Comparison of ENCODE assay signal across 28 cellular contexts in genomic region chr4:113312529-113312928, GRCh38.
"Had no signal": no experiment of that assay in that cellular context is flagged by ENCODE, and none has a peak within 500 bp of the region (broad histone marks: within the 10 kb centered on the region; RNA-seq: fewer than 3 reads in every experiment).

No MANE protein-coding gene starts in this region.

- H3K27ac Mint-ChIP-seq: memory B cell; naive thymus-derived CD4-positive, alpha-beta T cell; natural killer cell treated with Interleukin-12 subunit alpha and Interleukin-12 subunit beta and Interleukin-15 and Interleukin-18, amount 100 ng/mL, for 72 hours; stimulated activated naive B cell treated with anti-CD40 and anti-IgM and Interleukin-4, amounts not matched to agents 10 μg/mL and 1 μg/mL and 100 μg/mL, for 72 hours had no signal

- H3K36me3 Mint-ChIP-seq: memory B cell; naive thymus-derived CD4-positive, alpha-beta T cell; natural killer cell treated with Interleukin-12 subunit alpha and Interleukin-12 subunit beta and Interleukin-15 and Interleukin-18, amount 100 ng/mL, for 72 hours; stimulated activated naive B cell treated with anti-CD40 and anti-IgM and Interleukin-4, amounts not matched to agents 10 μg/mL and 1 μg/mL and 100 μg/mL, for 72 hours had no signal

- H3K4me1 ChIP-seq: pancreas, prostate gland, stomach, testis, thyroid gland, transverse colon, upper lobe of left lung had no signal

- H3K9me3 Mint-ChIP-seq: memory B cell; natural killer cell treated with Interleukin-12 subunit alpha and Interleukin-12 subunit beta and Interleukin-15 and Interleukin-18, amount 100 ng/mL, for 72 hours; neural crest cell; stimulated activated naive B cell treated with anti-CD40 and anti-IgM and Interleukin-4, amounts not matched to agents 10 μg/mL and 1 μg/mL and 100 μg/mL, for 72 hours had no signal

- FAIRE-seq: pancreas had no signal

- H3K27ac ChIP-seq: left ventricle myocardium inferior, pancreas, prostate gland, skin epidermis, stomach, testis, thyroid gland, transverse colon, upper lobe of left lung had no signal

- H3K27me3 ChIP-seq: pancreas, stomach, testis, thyroid gland, transverse colon, upper lobe of left lung had no signal

- ATAC-seq: mucosa of descending colon; naive thymus-derived CD4-positive, alpha-beta T cell; natural killer cell treated with Interleukin-12 subunit alpha and Interleukin-12 subunit beta and Interleukin-15 and Interleukin-18, amount 100 ng/mL, for 72 hours; pancreas; right cardiac atrium; sciatic nerve; stimulated activated naive B cell treated with anti-CD40 and anti-IgM and Interleukin-4, amounts not matched to agents 10 μg/mL and 1 μg/mL and 100 μg/mL, for 72 hours; stimulated activated naive CD8-positive, alpha-beta T cell treated with anti-CD3 and anti-CD28 coated beads, Interleukin-15, Interleukin-2, amounts not matched to agents 100 U/mL and 50 U/mL, for 24 hours had no signal

- H3K9me3 ChIP-seq: left ventricle myocardium inferior, mucosa of descending colon, pancreas, prostate gland, stomach, testis, thyroid gland, transverse colon, upper lobe of left lung had no signal

- H3K4me3 ChIP-seq: left ventricle myocardium inferior, mucosa of descending colon, pancreas, prostate gland, skin epidermis, stomach, testis, thyroid gland, transverse colon, upper lobe of left lung had no signal

- H3K36me3 ChIP-seq: pancreas, prostate gland, stomach, transverse colon, upper lobe of left lung had no signal

- H3K4me3 Mint-ChIP-seq: memory B cell; naive thymus-derived CD4-positive, alpha-beta T cell; natural killer cell treated with Interleukin-12 subunit alpha and Interleukin-12 subunit beta and Interleukin-15 and Interleukin-18, amount 100 ng/mL, for 72 hours; neural crest cell; stimulated activated naive B cell treated with anti-CD40 and anti-IgM and Interleukin-4, amounts not matched to agents 10 μg/mL and 1 μg/mL and 100 μg/mL, for 72 hours had no signal

- DNase-seq: hippocampal formation; islet precursor cell; left ventricle myocardium inferior; midbrain; mucosa of descending colon; naive thymus-derived CD4-positive, alpha-beta T cell; nucleus accumbens; pancreas; posterior cingulate gyrus; retina; right cardiac atrium; stimulated activated CD4-positive, alpha-beta T cell treated with anti-CD3 and anti-CD28 coated beads, Interleukin-12 subunit alpha, Interleukin-12 subunit beta, amount 100 ng/mL, for 4 hours; stimulated activated CD4-positive, alpha-beta T cell treated with anti-CD3 and anti-CD28 coated beads, Interleukin-15, amount 100 ng/mL, for 24 hours; stimulated activated CD4-positive, alpha-beta T cell treated with anti-CD3 and anti-CD28 coated beads, Interleukin-2, amount 100 ng/mL, for 24 hours; stimulated activated CD4-positive, alpha-beta T cell treated with anti-CD3 and anti-CD28 coated beads, Interleukin-4, amount 100 ng/mL, for 1 hour; stimulated activated naive B cell treated with anti-CD40 and anti-IgM and Interleukin-4, amounts not matched to agents 10 μg/mL and 1 μg/mL and 100 μg/mL, for 72 hours; stimulated activated naive CD8-positive, alpha-beta T cell treated with anti-CD3 and anti-CD28 coated beads, Interleukin-15, Interleukin-2, amounts not matched to agents 100 U/mL and 50 U/mL, for 24 hours; stomach; testis; thyroid gland; transverse colon; upper lobe of left lung had no signal
